Comparison of ENCODE assay signal across 8 cellular contexts in the genomic region with DNA sequence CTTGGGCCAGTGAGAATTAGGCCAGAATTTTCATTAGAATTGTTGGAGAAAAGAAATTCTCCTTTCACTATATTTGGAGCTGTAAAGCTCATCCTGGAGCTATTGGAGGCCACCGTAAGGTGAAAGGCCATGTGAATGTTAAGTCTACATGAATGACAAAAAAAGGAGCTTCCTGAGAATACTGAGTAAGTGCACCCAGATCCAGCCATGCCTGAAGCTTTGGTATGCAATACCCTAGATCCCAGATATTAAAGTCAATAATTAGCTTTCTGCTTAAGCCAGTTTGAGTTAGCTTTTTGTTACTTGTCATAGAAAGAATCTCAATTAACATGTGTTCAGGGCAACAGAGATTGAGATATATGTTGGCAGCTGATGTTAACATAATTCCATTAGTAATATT.
"Had no signal": no experiment of that assay in that cellular context is flagged by ENCODE, and none has a peak within 500 bp of the region (broad histone marks: within the 10 kb centered on the region; RNA-seq: fewer than 3 reads in every experiment).

No MANE protein-coding gene starts in this region.

- ATAC-seq: GM12878 had no signal

- FAIRE-seq: G401.6, GM12878, GM12891, GM12892, GM18507, GM19239 had no signal

- DNase-seq: GDM1, GF-D8 had no signal

- H3K4me3 ChIP-seq: GM12878 had no signal
